In genomic region chr10:102461187-102462054, GRCh38 we compare ENCODE assay signal across 8 cellular contexts. TPM values are rescaled to one million over a fixed set of nuclear protein-coding genes. Genes with fewer than 3 reads are reported as not detected.
DNase-seq lines count a peak whose midpoint lies in the region; ATAC-seq and TF ChIP-seq lines count a peak whose summit lies in the region.

No MANE protein-coding gene starts in this region.

- H3K9me3 ChIP-seq in liver (ENCODE audit: control insufficient read depth in 4 of 4, low read length in 3 of 4), result no peaks in the 10 kb centered on the region

- ATAC-seq in HG03439 (IDR thresholded peaks at IDR 0.05; ENCODE audit: unreplicated experiment), result peak; percentile 71

- H3K27me3 ChIP-seq in liver (ENCODE audit: control insufficient read depth in 4 of 4, insufficient read depth in 4 of 4, low read length in 3 of 4), result no peaks in the 10 kb centered on the region

- WGBS in liver, result 3% methylated on average over 54 of the region's 54 CpGs

- H3K4me3 ChIP-seq in liver (ENCODE audit: low read depth in 1 of 3, low read length in 3 of 3), result peak overlapping the region; percentile 34 to 70 (median 48)

- peak overlapping the region; percentile 33 to 80 for H3K9ac ChIP-seq in liver (ENCODE audit: low read depth in 1 of 2, low read length in 2 of 2)

- peak overlapping the region in 1 of 2 donors; percentile 28 for H3K27ac ChIP-seq in liver (ENCODE audit: low read depth in 1 of 2, low read length in 2 of 2)

- TF ChIP-seq RAD21 in liver (IDR thresholded peaks at IDR 0.05), result peak in 1 of 2 donors; percentile 19

- DNase-seq in AG20443 (ENCODE audit: low spot score), result peak; percentile 96
- peak; percentile 99 for DNase-seq in GM19238 (ENCODE audit: insufficient read length, low spot score)
- peak; percentile 74 to 95 for DNase-seq in NCI-H526 (lab: John Stamatoyannopoulos, UW)
- peak; percentile 93 for DNase-seq in activated CD4-positive, alpha-beta T cell treated with anti-CD3 and anti-CD28 coated beads, Interleukin-2, amount 50 U/mL, for 1 hour
- DNase-seq in cortex of kidney (lab: John Stamatoyannopoulos, UW), result peak; percentile 54
- DNase-seq in stimulated activated CD4-positive, alpha-beta T cell treated with anti-CD3 and anti-CD28 coated beads, Interleukin-4, amount 100 ng/mL, for 24 hours, result peak; percentile 93

- no peak for TF ChIP-seq CTCF in liver (IDR thresholded peaks at IDR 0.05; ENCODE audit: low read depth, low read length, missing input control)

- H3K4me1 ChIP-seq in liver (ENCODE audit: control insufficient read depth in 4 of 4, insufficient read depth in 4 of 4, low read length in 3 of 4), result peaks cover 8 to 32% (median 24%) of the 10 kb centered on the region in 4 donors

- H3K36me3 ChIP-seq in liver (ENCODE audit: control insufficient read depth in 4 of 4, insufficient read depth in 3 of 4, low read depth in 1 of 4, low read length in 3 of 4), result no peaks in the 10 kb centered on the region

TF ChIP-seq in liver, 16 proteins besides CTCF, POLR2A, EP300 and RAD21:
- TF ChIP-seq EGR1 (IDR thresholded peaks at IDR 0.05; ENCODE audit: low read depth in 2 of 2) (peak; percentile 65 to 74), NR2F2 (IDR thresholded peaks at IDR 0.05) (no peak), REST (IDR thresholded peaks at IDR 0.05) (peak; percentile 90), SP1 (IDR thresholded peaks at IDR 0.05) (peak; percentile 50), FOXA2 (IDR thresholded peaks at IDR 0.05) (no peak), RXRA (IDR thresholded peaks at IDR 0.05) (no peak), ATF3 (IDR thresholded peaks at IDR 0.05) (no peak), MAX (IDR thresholded peaks at IDR 0.05) (no peak), JUND (IDR thresholded peaks at IDR 0.05) (no peak), HNF4G (IDR thresholded peaks at IDR 0.05) (no peak), FOXA1 (IDR thresholded peaks at IDR 0.05) (no peak), YY1 (IDR thresholded peaks at IDR 0.05) (peak; percentile 100), TAF1 (conservative IDR thresholded peaks at IDR 0.05) (no peak), GABPA (IDR thresholded peaks at IDR 0.05 in 1 of 2, conservative IDR thresholded peaks at IDR 0.05 in 1 of 2) (peak in 1 of 2 donors; percentile 62), HNF4A (conservative IDR thresholded peaks at IDR 0.05) (no peak), ZBTB33 (IDR thresholded peaks at IDR 0.05) (no peak)

RNA-seq across cellular contexts. Expression of gene C10orf95, which starts 10.1 kb away (rescaled TPM):
- under 1 TPM in 1 of 2 donors, not detected in 1; 0.09 TPM for total RNA-seq in liver
- polyA plus RNA-seq in liver, result under 1 TPM in 1 of 2 donors, not detected in 1; 0.24 TPM

RNA-seq across cellular contexts. Expression of gene CUEDC2, which starts 29.0 kb away (rescaled TPM):
- total RNA-seq in liver, result 10 to 100 TPM; 14.4 to 14.6 TPM
- 10 to 100 TPM; 33.6 to 36.1 TPM for polyA plus RNA-seq in liver

RNA-seq across cellular contexts. Expression of gene FBXL15, which starts 40.8 kb away (rescaled TPM):
- 1 to 10 TPM; 4.4 to 5.8 TPM for total RNA-seq in liver
- polyA plus RNA-seq in liver, result 10 to 100 TPM; 14.3 to 14.4 TPM

RNA-seq across cellular contexts. Expression of gene ACTR1A, which starts 41.1 kb away (rescaled TPM):
- total RNA-seq in liver, result 10 to 100 TPM; 40.7 to 51.9 TPM
- polyA plus RNA-seq in liver, result 10 to 100 TPM; 24.5 to 29.9 TPM

RNA-seq across cellular contexts. Expression of gene SUFU, which starts 42.4 kb away (rescaled TPM):
- total RNA-seq in liver, result 1 to 10 TPM; 2.6 to 3.8 TPM
- 1 to 10 TPM; 1.8 to 3.2 TPM for polyA plus RNA-seq in liver
